In genomic region chr11:2769779-2770555, GRCh38 we compare ENCODE assay signal across 13 cellular contexts.
DNase-seq lines count a peak whose midpoint lies in the region; TF ChIP-seq lines count a peak whose summit lies in the region.
"Had no signal": no experiment of that assay in that cellular context is flagged by ENCODE, and none has a peak within 500 bp of the region (broad histone marks: within the 10 kb centered on the region; RNA-seq: fewer than 3 reads in every experiment).

No MANE protein-coding gene starts in this region.

- H3K18ac ChIP-seq in trophoblast cell (ENCODE audit: low read length): no peak overlapping the region

- no peak overlapping the region for H3K4me3 Mint-ChIP-seq in activated CD4-positive, alpha-beta memory T cell treated with anti-CD3 and anti-CD28 coated beads for 36 hours
- no peak overlapping the region for H3K4me3 Mint-ChIP-seq in glutamatergic neuron (ENCODE audit: unreplicated experiment)
- H3K4me3 Mint-ChIP-seq: CD4-positive, alpha-beta T cell; dendritic cell treated with granulocyte-macrophage colony-stimulating factor and Interleukin-4, amounts not matched to agents 40 ng/mL and 50 ng/mL, for 4 days; stimulated activated effector memory CD8-positive, alpha-beta T cell treated with anti-CD3 and anti-CD28 coated beads, Interleukin-12 subunit alpha, Interleukin-12 subunit beta, amount 100 ng/mL, for 72 hours had no signal

- H3K27ac ChIP-seq in HEK293 (ENCODE audit: extremely low read depth, low read depth, low read length): no peak overlapping the region
- no peak overlapping the region for H3K27ac ChIP-seq in trophoblast cell (ENCODE audit: low read depth, low read length)
- H3K27ac ChIP-seq: uterus had no signal

- H3K27me3 ChIP-seq in trophoblast cell (ENCODE audit: insufficient read depth, low read length): no peaks in the 10 kb centered on the region
- H3K27me3 ChIP-seq: uterus had no signal

- no CpG with 5 or more reads among the region's 19 CpGs for WGBS in trophoblast cell (ENCODE audit: extremely low coverage, insufficient coverage, insufficient read length)

- H2AK5ac ChIP-seq in trophoblast cell (ENCODE audit: low read length): no peak overlapping the region

- no peak overlapping the region for H3K14ac ChIP-seq in trophoblast cell (ENCODE audit: low read length)

- H3K4me3 ChIP-seq in HEK293 (ENCODE audit: low read depth, low read length) (no peak overlapping the region), trophoblast cell (ENCODE audit: low read depth, low read length) (no peak overlapping the region)
- H3K4me3 ChIP-seq: GM12878, uterus had no signal

- H2AFZ ChIP-seq in trophoblast cell (ENCODE audit: insufficient read depth, low read length, poor library complexity): no peak overlapping the region

- H3K9me3 Mint-ChIP-seq in activated CD4-positive, alpha-beta memory T cell treated with anti-CD3 and anti-CD28 coated beads for 36 hours: no peaks in the 10 kb centered on the region
- peaks cover 4% of the 10 kb centered on the region for H3K9me3 Mint-ChIP-seq in glutamatergic neuron (ENCODE audit: unreplicated experiment)
- H3K9me3 Mint-ChIP-seq: CD4-positive, alpha-beta T cell; dendritic cell treated with granulocyte-macrophage colony-stimulating factor and Interleukin-4, amounts not matched to agents 40 ng/mL and 50 ng/mL, for 4 days; stimulated activated effector memory CD8-positive, alpha-beta T cell treated with anti-CD3 and anti-CD28 coated beads, Interleukin-12 subunit alpha, Interleukin-12 subunit beta, amount 100 ng/mL, for 72 hours had no signal

- no peak overlapping the region for H3K9ac ChIP-seq in trophoblast cell (ENCODE audit: low read length)

- no peak overlapping the region for H3K4me2 ChIP-seq in trophoblast cell (ENCODE audit: low read length)

- no peak overlapping the region for H3K23ac ChIP-seq in trophoblast cell (ENCODE audit: low read length)

- CTCF ChIA-PET in HEK293 (lab: Yijun Ruan, JAX): no interaction called here
- CTCF ChIA-PET in activated CD4-positive, alpha-beta memory T cell treated with anti-CD3 and anti-CD28 coated beads for 36 hours (lab: Charles Lee): no interaction called here

- DNase-seq in activated CD4-positive, alpha-beta memory T cell treated with anti-CD3 and anti-CD28 coated beads for 36 hours: peak; percentile 5
- DNase-seq in glutamatergic neuron: peak; percentile 7
- peak; percentile 72 for DNase-seq in posterior vena cava (ENCODE audit: low spot score)
- no peak for DNase-seq in pons (ENCODE audit: low spot score)
- no peak for DNase-seq in trophoblast cell
- no peak for DNase-seq in SKM-1 treated with dmso at 0.1 percent for 144 hours (lab: John Stamatoyannopoulos, UW; ENCODE audit: unreplicated experiment)
- DNase-seq: NCI-H2171 treated with DMSO at 0.1 percent for 48 hours, uterus had no signal

- no peak overlapping the region for H3K4ac ChIP-seq in trophoblast cell (ENCODE audit: low read depth, low read length)

- peaks cover 13% of the 10 kb centered on the region for H3K4me1 Mint-ChIP-seq in activated CD4-positive, alpha-beta memory T cell treated with anti-CD3 and anti-CD28 coated beads for 36 hours (ENCODE audit: low read depth)
- peaks cover 7% of the 10 kb centered on the region for H3K4me1 Mint-ChIP-seq in glutamatergic neuron (ENCODE audit: low read depth, unreplicated experiment)

- no peak overlapping the region for H4K8ac ChIP-seq in trophoblast cell (ENCODE audit: low read depth, low read length)

- no peak overlapping the region for H4K12ac ChIP-seq in trophoblast cell (ENCODE audit: low read depth, low read length)

- no peaks in the 10 kb centered on the region for H3K27me3 Mint-ChIP-seq in activated CD4-positive, alpha-beta memory T cell treated with anti-CD3 and anti-CD28 coated beads for 36 hours
- peaks cover 1% of the 10 kb centered on the region for H3K27me3 Mint-ChIP-seq in glutamatergic neuron (ENCODE audit: unreplicated experiment)
- H3K27me3 Mint-ChIP-seq: CD4-positive, alpha-beta T cell; dendritic cell treated with granulocyte-macrophage colony-stimulating factor and Interleukin-4, amounts not matched to agents 40 ng/mL and 50 ng/mL, for 4 days had no signal

- intact Hi-C loops in activated CD4-positive, alpha-beta memory T cell treated with anti-CD3 and anti-CD28 coated beads for 36 hours (cut with micrococcal nuclease): no loop called here
- intact Hi-C loops in posterior vena cava (cut with DNase I): no loop called here

- no peak overlapping the region for H2BK5ac ChIP-seq in trophoblast cell (ENCODE audit: low read depth, low read length, poor library complexity)

- H3K4me1 ChIP-seq in HEK293 (ENCODE audit: control insufficient read depth, insufficient read depth, low read length): no peaks in the 10 kb centered on the region
- H3K4me1 ChIP-seq in trophoblast cell (ENCODE audit: control insufficient read depth in 1 of 2, insufficient read depth in 2 of 2, low read length in 2 of 2): peaks cover 3 to 6% of the 10 kb centered on the region in 2 experiments
- H3K4me1 ChIP-seq: uterus had no signal

- no peak overlapping the region for H2BK120ac ChIP-seq in trophoblast cell (ENCODE audit: insufficient read depth, low read length, poor library complexity)

- H3K36me3 Mint-ChIP-seq in activated CD4-positive, alpha-beta memory T cell treated with anti-CD3 and anti-CD28 coated beads for 36 hours: no peaks in the 10 kb centered on the region
- peaks cover 12% of the 10 kb centered on the region for H3K36me3 Mint-ChIP-seq in glutamatergic neuron (ENCODE audit: unreplicated experiment)
- H3K36me3 Mint-ChIP-seq: stimulated activated effector memory CD8-positive, alpha-beta T cell treated with anti-CD3 and anti-CD28 coated beads, Interleukin-12 subunit alpha, Interleukin-12 subunit beta, amount 100 ng/mL, for 72 hours had no signal

- no peak for TF ChIP-seq CTCF in HEK293 (tag by site-specific recombination; IDR thresholded peaks at IDR 0.05)
- TF ChIP-seq CTCF in glutamatergic neuron (IDR thresholded peaks at IDR 0.05; ENCODE audit: partially characterized antibody, unreplicated experiment): no peak

- POLR2A ChIA-PET in HEK293 (lab: Yijun Ruan, JAX): no interaction called here
- POLR2A ChIA-PET in activated CD4-positive, alpha-beta memory T cell treated with anti-CD3 and anti-CD28 coated beads for 36 hours (lab: Charles Lee): no interaction called here

- H4K91ac ChIP-seq in trophoblast cell (ENCODE audit: low read depth, low read length): no peak overlapping the region

- H3K27ac Mint-ChIP-seq in activated CD4-positive, alpha-beta memory T cell treated with anti-CD3 and anti-CD28 coated beads for 36 hours: no peak overlapping the region
- H3K27ac Mint-ChIP-seq in glutamatergic neuron (ENCODE audit: unreplicated experiment): no peak overlapping the region
- H3K27ac Mint-ChIP-seq: CD4-positive, alpha-beta T cell; dendritic cell treated with granulocyte-macrophage colony-stimulating factor and Interleukin-4, amounts not matched to agents 40 ng/mL and 50 ng/mL, for 4 days; stimulated activated effector memory CD8-positive, alpha-beta T cell treated with anti-CD3 and anti-CD28 coated beads, Interleukin-12 subunit alpha, Interleukin-12 subunit beta, amount 100 ng/mL, for 72 hours had no signal

- no peaks in the 10 kb centered on the region for H3K79me2 ChIP-seq in trophoblast cell (ENCODE audit: control insufficient read depth, insufficient read depth, low read length, poor library complexity)

- no peaks in the 10 kb centered on the region for H3K79me1 ChIP-seq in trophoblast cell (ENCODE audit: low read length)

- no peak overlapping the region for H2BK12ac ChIP-seq in trophoblast cell (ENCODE audit: low read length)

- no peaks in the 10 kb centered on the region for H3K9me3 ChIP-seq in HEK293 (ENCODE audit: control insufficient read depth, insufficient read depth, low read depth, low read length)
- peaks cover 2% of the 10 kb centered on the region for H3K9me3 ChIP-seq in trophoblast cell (ENCODE audit: insufficient read depth, low read depth, low read length)
- H3K9me3 ChIP-seq: uterus had no signal

- H3K36me3 ChIP-seq in HEK293 (ENCODE audit: control insufficient read depth in 2 of 2, insufficient read depth in 1 of 2, low read length in 2 of 2): no peaks in the 10 kb centered on the region
- no peaks in the 10 kb centered on the region for H3K36me3 ChIP-seq in trophoblast cell (ENCODE audit: control insufficient read depth in 1 of 2, insufficient read depth in 2 of 2, low read length in 2 of 2)
- H3K36me3 ChIP-seq: uterus had no signal

TF ChIP-seq in HEK293, 187 proteins besides CTCF, POLR2A, EP300 and RAD21:
- TF ChIP-seq GLIS1 (tag by site-specific recombination; IDR thresholded peaks at IDR 0.05) (0 out of 2 replicates have a peak, but pooled peaks have one; percentile 42), ZNF560 (tag by site-specific recombination; IDR thresholded peaks at IDR 0.05; ENCODE audit: borderline replicate concordance) (no peak)

Comparison
In these comparisons a context has a peak if more than half of its experiments do, and no peak if none do; other contexts are left out.
1. DNase-seq: peak in activated CD4-positive, alpha-beta memory T cell treated with anti-CD3 and anti-CD28 coated beads for 36 hours (single experiment), glutamatergic neuron (single experiment) and posterior vena cava (single experiment); none in pons (single experiment), trophoblast cell (0 of 2) and SKM-1 treated with dmso at 0.1 percent for 144 hours (single experiment).